Comparison of ENCODE assay signal across 17 cellular contexts in genomic region chr1:115632251-115633026, GRCh38. TPM values are rescaled to one million over a fixed set of nuclear protein-coding genes. Genes with fewer than 3 reads are reported as not detected.
A peak's percentile ranks its signal among the peaks of the same experiment; 100 is the strongest.
DNase-seq lines count a peak whose midpoint lies in the region; ATAC-seq and TF ChIP-seq lines count a peak whose summit lies in the region.
"Had no signal": no experiment of that assay in that cellular context is flagged by ENCODE, and none has a peak within 500 bp of the region (broad histone marks: within the 10 kb centered on the region; RNA-seq: fewer than 3 reads in every experiment).

No MANE protein-coding gene starts in this region.

- H2BK120ac ChIP-seq in H9 (ENCODE audit: low read depth, low read length, poor library complexity, severe bottlenecking) = no peak overlapping the region

- peak overlapping the region in 1 of 3 experiments; percentile 89; a peak in 2 of 7 replicates for H3K27ac Mint-ChIP-seq in H9
- H3K27ac Mint-ChIP-seq in WTC11 = peak overlapping the region; percentile 91
- peak overlapping the region; percentile 40 for H3K27ac Mint-ChIP-seq in endodermal cell
- no peak overlapping the region for H3K27ac Mint-ChIP-seq in immature natural killer cell
- H3K27ac Mint-ChIP-seq: B cell; CD8-positive, alpha-beta T cell; HFFc6 had no signal

- H3K27me3 ChIP-seq in H9 (ENCODE audit: insufficient read depth, low read length) (no peaks in the 10 kb centered on the region), endodermal cell (ENCODE audit: control insufficient read depth, insufficient read depth, low read length, poor library complexity, severe bottlenecking) (no peaks in the 10 kb centered on the region), iPS-20b (ENCODE audit: insufficient read depth, low read length) (no peaks in the 10 kb centered on the region), Peyer's patch (no peaks in the 10 kb centered on the region)
- H3K27me3 ChIP-seq: BLaER1 treated with 17β-estradiol and CSF1 and Interleukin-3, amounts not matched to agents 10 nM and 100 nM had no signal

- no peak overlapping the region for H4K5ac ChIP-seq in H9 (ENCODE audit: insufficient read length, low read depth, low read length)

- H3K36me3 ChIP-seq in endodermal cell (ENCODE audit: control insufficient read depth, insufficient read depth, low read length) = no peaks in the 10 kb centered on the region
- H3K36me3 ChIP-seq in iPS-20b (ENCODE audit: insufficient read depth, low read depth, low read length) = no peaks in the 10 kb centered on the region
- no peaks in the 10 kb centered on the region for H3K36me3 ChIP-seq in OCI-LY7 (ENCODE audit: insufficient read depth, low read length)
- no peaks in the 10 kb centered on the region for H3K36me3 ChIP-seq in Peyer's patch
- H3K36me3 ChIP-seq: BLaER1 treated with 17β-estradiol and CSF1 and Interleukin-3, amounts not matched to agents 10 nM and 100 nM had no signal

- no peak overlapping the region; the same call in 1 of the 2 replicates for H3K4ac ChIP-seq in H9 (ENCODE audit: low read depth, low read length)

- H3K79me2 ChIP-seq in H9 (ENCODE audit: insufficient read depth, low read length) (no peaks in the 10 kb centered on the region), OCI-LY7 (ENCODE audit: insufficient read depth, low read depth, low read length) (no peaks in the 10 kb centered on the region)

- peaks cover 3% of the 10 kb centered on the region; the same call in 1 of the 2 replicates for H3K4me1 ChIP-seq in H9 (ENCODE audit: insufficient read depth, low read length)
- H3K4me1 ChIP-seq in endodermal cell (ENCODE audit: control insufficient read depth, insufficient read depth, low read length) = peaks cover 25% of the 10 kb centered on the region
- H3K4me1 ChIP-seq in iPS-20b (ENCODE audit: insufficient read depth, low read length) = peaks cover 13% of the 10 kb centered on the region; the same call in 1 of the 2 replicates
- H3K4me1 ChIP-seq in OCI-LY7 (ENCODE audit: insufficient read depth, low read length, poor library complexity, severe bottlenecking) = no peaks in the 10 kb centered on the region
- H3K4me1 ChIP-seq in Peyer's patch = no peaks in the 10 kb centered on the region
- H3K4me1 ChIP-seq: BLaER1 treated with 17β-estradiol and CSF1 and Interleukin-3, amounts not matched to agents 10 nM and 100 nM had no signal

- H2AK5ac ChIP-seq in H9 (ENCODE audit: insufficient read length, low read length) = no peak overlapping the region

- POLR2A ChIA-PET in WTC11 (lab: Charles Lee) = interaction anchor here (0.7 kb wide), 2 partner anchors 9 to 868 kb away, joined by 3 to 5 read pairs; partner anchors contain the start of gene VANGL1
- POLR2A ChIA-PET in OCI-LY7 (lab: Charles Lee) = no interaction called here

- H2BK12ac ChIP-seq in H9 (ENCODE audit: insufficient read length, low read depth, low read length) = no peak overlapping the region

- H2BK5ac ChIP-seq in H9 (ENCODE audit: insufficient read length, low read length) = no peak overlapping the region

- no peak overlapping the region for H3K4me3 Mint-ChIP-seq in H9
- no peak overlapping the region for H3K4me3 Mint-ChIP-seq in WTC11
- H3K4me3 Mint-ChIP-seq in endodermal cell = no peak overlapping the region
- no peak overlapping the region for H3K4me3 Mint-ChIP-seq in immature natural killer cell
- H3K4me3 Mint-ChIP-seq: B cell; CD8-positive, alpha-beta T cell; HFFc6 had no signal

- no peak for TF ChIP-seq POLR2A in Peyer's patch (IDR thresholded peaks at IDR 0.05)

- H3K18ac ChIP-seq in H9 (ENCODE audit: insufficient read length, low read depth, low read length) = no peak overlapping the region

- WGBS in H9 (ENCODE audit: extremely low coverage, insufficient read length, low lambda C conversion rate) = no CpG with 5 or more reads among the region's 4 CpGs
- WGBS in endodermal cell (ENCODE audit: insufficient coverage in 1 of 2, insufficient read length in 1 of 2), 2 experiments = 70 to 84% methylated on average over 3 of the region's 4 CpGs

- H3K36me3 Mint-ChIP-seq in H9 (ENCODE audit: insufficient read depth in 1 of 3, low read depth in 3 of 3) (peaks cover 5 to 20% (median 5%) of the 10 kb centered on the region in 3 experiments; a peak in 6 of 7 replicates), WTC11 (peaks cover 23% of the 10 kb centered on the region), endodermal cell (ENCODE audit: low read depth) (peaks cover 15% of the 10 kb centered on the region), immature natural killer cell (peaks cover 0 to 15% (median 8%) of the 10 kb centered on the region in 3 donors)
- H3K36me3 Mint-ChIP-seq: CD8-positive, alpha-beta T cell had no signal

- H3K14ac ChIP-seq in H9 (ENCODE audit: insufficient read depth, low read length) = no peak overlapping the region

- ATAC-seq in WTC11 = peak; percentile 78
- ATAC-seq: CD8-positive, alpha-beta T cell; HCT116 had no signal

- no peak overlapping the region for H3K23ac ChIP-seq in H9 (ENCODE audit: insufficient read length, low read depth, low read length)

- DNase-seq in H9 (no peak), WTC11 (ENCODE audit: low spot score) (no peak), endodermal cell (peak; percentile 59), OCI-LY7 (ENCODE audit: low spot score) (no peak), Peyer's patch (no peak), GM19240 (ENCODE audit: insufficient read length, low spot score) (no peak), immature natural killer cell (no peak)
- DNase-seq: Calu3; CD8-positive, alpha-beta T cell; GF-D8; HFFc6; IMR-90; KBM-7 had no signal

- peak overlapping the region; percentile 9 for H3K4me2 ChIP-seq in H9 (ENCODE audit: insufficient read depth, insufficient read length, low read length)
- no peak overlapping the region for H3K4me2 ChIP-seq in OCI-LY7 (ENCODE audit: low read length)
- H3K4me2 ChIP-seq: BLaER1 treated with 17β-estradiol and CSF1 and Interleukin-3, amounts not matched to agents 10 nM and 100 nM had no signal

- H3K79me1 ChIP-seq in H9 (ENCODE audit: insufficient read depth, low read depth, low read length, poor library complexity, severe bottlenecking) = no peaks in the 10 kb centered on the region

- CTCF ChIA-PET in WTC11 (lab: Charles Lee) (interaction anchor here (0.8 to 1.7 kb wide), 3 partner anchors 37 to 132 kb away, joined by 5 to 12 read pairs (median 5); no protein-coding TSS in a partner anchor), OCI-LY7 (lab: Charles Lee; ENCODE audit: unreplicated experiment) (no interaction called here)

- H3K56ac ChIP-seq in H9 (ENCODE audit: insufficient read length, low read depth, low read length) = no peak overlapping the region

- H2BK15ac ChIP-seq in H9 (ENCODE audit: low read depth, low read length) = no peak overlapping the region

- TF ChIP-seq CTCF in H9 (conservative IDR thresholded peaks at IDR 0.05) = no peak
- TF ChIP-seq CTCF in WTC11 (IDR thresholded peaks at IDR 0.05) = no peak
- no peak for TF ChIP-seq CTCF in endodermal cell (conservative IDR thresholded peaks at IDR 0.05)
- TF ChIP-seq CTCF in OCI-LY7 (conservative IDR thresholded peaks at IDR 0.05; ENCODE audit: low read length) = no peak
- TF ChIP-seq CTCF in Peyer's patch (IDR thresholded peaks at IDR 0.05) = no peak

- H3K23me2 ChIP-seq in H9 (ENCODE audit: insufficient read length, low read depth, low read length, poor library complexity, severe bottlenecking) = no peaks in the 10 kb centered on the region

- peaks cover 23 to 31% of the 10 kb centered on the region in 2 experiments for H3K4me1 Mint-ChIP-seq in H9
- H3K4me1 Mint-ChIP-seq in WTC11 = peaks cover 32% of the 10 kb centered on the region
- peaks cover 41% of the 10 kb centered on the region for H3K4me1 Mint-ChIP-seq in endodermal cell
- no peaks in the 10 kb centered on the region for H3K4me1 Mint-ChIP-seq in immature natural killer cell
- H3K4me1 Mint-ChIP-seq: B cell had no signal

- H3K9me3 Mint-ChIP-seq in H9 (peaks cover 23 to 27% of the 10 kb centered on the region in 2 experiments), WTC11 (peaks cover 49% of the 10 kb centered on the region), endodermal cell (peaks cover 51% of the 10 kb centered on the region), immature natural killer cell (peaks cover 14 to 30% (median 20%) of the 10 kb centered on the region in 6 donors)

- H4K91ac ChIP-seq in H9 (ENCODE audit: insufficient read length, low read depth, low read length) = no peak overlapping the region

- H3K9me2 ChIP-seq in OCI-LY7 (ENCODE audit: insufficient read depth, low read length) = no peaks in the 10 kb centered on the region

- H2BK20ac ChIP-seq in H9 (ENCODE audit: low read depth, low read length, poor library complexity, severe bottlenecking) = no peak overlapping the region

- H2AFZ ChIP-seq in H9 (ENCODE audit: low read length) (no peak overlapping the region), OCI-LY7 (ENCODE audit: low read length) (no peak overlapping the region)

- BruUV-seq in OCI-LY7 (replicated peaks; lab: Mats Ljungman, UMichigan) = no TSS peak

- no peaks in the 10 kb centered on the region for H3K9me3 ChIP-seq in H9 (ENCODE audit: control insufficient read depth, low read depth, low read length)
- H3K9me3 ChIP-seq in endodermal cell (ENCODE audit: control insufficient read depth, low read length) = peaks cover 47% of the 10 kb centered on the region
- no peaks in the 10 kb centered on the region for H3K9me3 ChIP-seq in iPS-20b (ENCODE audit: insufficient read depth, low read depth, low read length)
- H3K9me3 ChIP-seq in OCI-LY7 (ENCODE audit: low read length) = no peaks in the 10 kb centered on the region
- H3K9me3 ChIP-seq in Peyer's patch = peaks cover 0 to 3% (median 0%) of the 10 kb centered on the region in 4 donors

- H3K27ac ChIP-seq in H9 (ENCODE audit: insufficient read length, low read depth, low read length) (peak overlapping the region; percentile 76), endodermal cell (ENCODE audit: low read depth, low read length) (no peak overlapping the region), iPS-20b (ENCODE audit: low read length) (peak overlapping the region; percentile 16), OCI-LY7 (ENCODE audit: low read depth, low read length, poor library complexity, severe bottlenecking) (no peak overlapping the region), Peyer's patch (no peak overlapping the region)
- H3K27ac ChIP-seq: BLaER1 treated with 17β-estradiol and CSF1 and Interleukin-3, amounts not matched to agents 10 nM and 100 nM had no signal

- H3K9ac ChIP-seq in H9 (ENCODE audit: extremely low read depth, insufficient read length, low read length) (no peak overlapping the region), endodermal cell (ENCODE audit: extremely low read depth, low read length, poor library complexity, severe bottlenecking) (no peak overlapping the region), iPS-20b (ENCODE audit: low read depth, low read length) (peak overlapping the region; percentile 49; the same call in 1 of the 2 replicates)
- H3K9ac ChIP-seq: BLaER1 treated with 17β-estradiol and CSF1 and Interleukin-3, amounts not matched to agents 10 nM and 100 nM had no signal

- H3K4me3 ChIP-seq in endodermal cell (ENCODE audit: low read length) = peak overlapping the region; percentile 72
- H3K4me3 ChIP-seq in iPS-20b (ENCODE audit: low read length) = peak overlapping the region; percentile 24; the same call in 1 of the 2 replicates
- H3K4me3 ChIP-seq in OCI-LY7 (ENCODE audit: low read depth, low read length, poor library complexity, severe bottlenecking) = no peak overlapping the region
- H3K4me3 ChIP-seq in Peyer's patch = no peak overlapping the region
- H3K4me3 ChIP-seq: BLaER1 treated with 17β-estradiol and CSF1 and Interleukin-3, amounts not matched to agents 10 nM and 100 nM had no signal

- no peak overlapping the region for H3T11ph ChIP-seq in H9 (ENCODE audit: low read length)

- H3K27me3 Mint-ChIP-seq in H9 (ENCODE audit: low read depth) (peaks cover 11% of the 10 kb centered on the region), WTC11 (ENCODE audit: low read depth) (peaks cover 8% of the 10 kb centered on the region), endodermal cell (ENCODE audit: insufficient read depth) (no peaks in the 10 kb centered on the region), immature natural killer cell (ENCODE audit: low read depth in 3 of 3) (peaks cover 0 to 11% (median 4%) of the 10 kb centered on the region in 3 donors)

- H4K20me1 ChIP-seq in H9 (ENCODE audit: control insufficient read depth, insufficient read depth, insufficient read length) = no peaks in the 10 kb centered on the region
- H4K20me1 ChIP-seq in OCI-LY7 (ENCODE audit: insufficient read depth, low read length) = no peaks in the 10 kb centered on the region
- H4K20me1 ChIP-seq: BLaER1 treated with 17β-estradiol and CSF1 and Interleukin-3, amounts not matched to agents 10 nM and 100 nM had no signal

- intact Hi-C loops in OCI-LY7 (cut with micrococcal nuclease; ENCODE audit: unreplicated experiment) = no loop called here

- no peak overlapping the region for H4K8ac ChIP-seq in H9 (replicated peaks; ENCODE audit: insufficient read length, low read depth, low read length)

RNA-seq across cellular contexts. Expression of gene VANGL1, which starts 9.3 kb away (rescaled TPM):
- total RNA-seq in H9 (2021) (13.5 and 13.6 TPM in 2 replicates), WTC11 (2021) (13.3 to 15.8 TPM (median 13.9 TPM) in 3 replicates), endodermal cell (10 to 100 TPM; 47.2 to 66.4 TPM), OCI-LY7 (2022) (1.2 TPM in 2 replicates), Peyer's patch (10 to 100 TPM in 1 of 4 donors, 1 to 10 TPM in 3; 6.2 to 10.7 (median 7.3) TPM)
- polyA plus RNA-seq in endodermal cell (2013, experiment 1 of 2) = 14.6 TPM
- 16.4 TPM for polyA plus RNA-seq in endodermal cell (2013, experiment 2 of 2)
- total RNA-seq in OCI-LY7 (2014; rRNA removed; shearing (Covaris generic)) = not detected in 2 replicates
- 10 to 100 TPM; 12.5 to 19.3 (median 14.9) TPM for polyA plus RNA-seq in immature natural killer cell

Comparison
In these comparisons a context has a peak if more than half of its experiments do, and no peak if none do; other contexts are left out.
1. H3K27ac ChIP-seq: peak in H9 (single experiment) and iPS-20b (single experiment); none in endodermal cell (single experiment), OCI-LY7 (single experiment) and Peyer's patch (0 of 4).
2. H3K27ac Mint-ChIP-seq: peak in WTC11 (single experiment) and endodermal cell (single experiment); none in immature natural killer cell (0 of 6).
3. H3K4me3 ChIP-seq: peak in endodermal cell (single experiment) and iPS-20b (single experiment); none in OCI-LY7 (single experiment) and Peyer's patch (0 of 4).